3 cellular contexts compared by ENCODE assay signal in genomic region chr6:100946711-100947110, GRCh38.
"Had no signal": no experiment of that assay in that cellular context is flagged by ENCODE, and none has a peak within 500 bp of the region (broad histone marks: within the 10 kb centered on the region; RNA-seq: fewer than 3 reads in every experiment).

No MANE protein-coding gene starts in this region.

- ATAC-seq: GM12878 had no signal

- H3K4me3 ChIP-seq: GM12878 had no signal

- DNase-seq: GDM1, GF-D8 had no signal
